11 cellular contexts compared by ENCODE assay signal in genomic region chr22:17370766-17371181, GRCh38. TPM values are rescaled to one million over a fixed set of nuclear protein-coding genes. Genes with fewer than 3 reads are reported as not detected.
A peak's percentile ranks its signal among the peaks of the same experiment; 100 is the strongest.
DNase-seq lines count a peak whose midpoint lies in the region; ATAC-seq, FAIRE-seq and TF ChIP-seq lines count a peak whose summit lies in the region.
"Had no signal": no experiment of that assay in that cellular context is flagged by ENCODE, and none has a peak within 500 bp of the region (broad histone marks: within the 10 kb centered on the region; RNA-seq: fewer than 3 reads in every experiment).

No MANE protein-coding gene starts in this region.

- peak overlapping the region; percentile 37 for H3K4me3 Mint-ChIP-seq in natural killer cell

- peak overlapping the region; percentile 95 for H3K4me2 ChIP-seq in A549

- intact Hi-C loops in natural killer cell (cut with micrococcal nuclease), result no loop called here

- H3K27me3 Mint-ChIP-seq in natural killer cell (ENCODE audit: low read depth in 2 of 2), result peaks cover 44 to 47% of the 10 kb centered on the region in 2 donors

- TF ChIP-seq RAD21 in A549 (conservative IDR thresholded peaks at IDR 0.05 in 1 of 2, IDR thresholded peaks at IDR 0.05 in 1 of 2), result no peak

- no peak for FAIRE-seq in A549 (lab: Jason Lieb, UNC)
- FAIRE-seq: TTC549 had no signal

- TF ChIP-seq POLR2A in A549 (IDR thresholded peaks at IDR 0.05; ENCODE audit: low read length), result no peak

- H3K9me3 Mint-ChIP-seq in natural killer cell, result no peaks in the 10 kb centered on the region

- no peak for TF ChIP-seq EP300 in A549 (IDR thresholded peaks at IDR 0.05)

- 23% methylated on average over 15 of the region's 15 CpGs for WGBS in A549 (ENCODE audit: missing lambda C conversion rate)
- WGBS in ectodermal cell, 2 experiments, result 0 to 1% methylated on average over 15 of the region's 15 CpGs

- peak overlapping the region; percentile 88 for H3K9ac ChIP-seq in HUES48 (ENCODE audit: low read depth, low read length)

- H3K27me3 ChIP-seq in HUES48 (ENCODE audit: control insufficient read depth, insufficient read depth, low read length) (no peaks in the 10 kb centered on the region), ectodermal cell (ENCODE audit: control insufficient read depth, insufficient read depth, low read length, poor library complexity, severe bottlenecking) (no peaks in the 10 kb centered on the region)

- peaks cover 12 to 21% of the 10 kb centered on the region in 2 donors for H3K4me1 Mint-ChIP-seq in natural killer cell

- 0 out of 2 replicates have a peak, but pooled peaks cover 5% of the 10 kb centered on the region for H3K36me3 ChIP-seq in HUES48 (ENCODE audit: control insufficient read depth, insufficient read depth, low read length)
- no peaks in the 10 kb centered on the region for H3K36me3 ChIP-seq in ectodermal cell (ENCODE audit: control insufficient read depth, insufficient read depth, low read length)

- H3K27ac ChIP-seq in A549 (no peak overlapping the region), HUES48 (ENCODE audit: low read depth, low read length) (peak overlapping the region; percentile 99), ectodermal cell (ENCODE audit: insufficient read depth, low read depth, low read length, poor library complexity, severe bottlenecking) (peak overlapping the region; percentile 92)

- POLR2A ChIA-PET in A549 (lab: Yijun Ruan, JAX), result no interaction called here

- no peak for ATAC-seq in A549
- ATAC-seq in natural killer cell, result no peak

- H3K4me1 ChIP-seq in A549 (0 out of 3 replicates have a peak, but pooled peaks cover 13% of the 10 kb centered on the region), HUES48 (ENCODE audit: control insufficient read depth, insufficient read depth, low read length) (peaks cover 46% of the 10 kb centered on the region), ectodermal cell (ENCODE audit: control insufficient read depth, insufficient read depth, low read length) (peaks cover 32% of the 10 kb centered on the region)

- no peaks in the 10 kb centered on the region for H3K9me3 ChIP-seq in A549
- no peaks in the 10 kb centered on the region for H3K9me3 ChIP-seq in HUES48 (ENCODE audit: control insufficient read depth, insufficient read depth, low read length)
- H3K9me3 ChIP-seq in ectodermal cell (ENCODE audit: control insufficient read depth, low read length), result no peaks in the 10 kb centered on the region

- no peaks in the 10 kb centered on the region for H3K36me3 Mint-ChIP-seq in natural killer cell

- no peak overlapping the region for H3K27ac Mint-ChIP-seq in natural killer cell

- no peak for DNase-seq in A549 (ENCODE audit: low read depth in 1 of 2, low spot score in 1 of 2)
- DNase-seq in natural killer cell, result no peak
- no peak for DNase-seq in COR-L47 (lab: John Stamatoyannopoulos, UW)
- DNase-seq in stimulated activated CD4-positive, alpha-beta T cell treated with anti-CD3 and anti-CD28 coated beads, Interleukin-4, amount 100 ng/mL, for 1 hour, result no peak
- no peak for DNase-seq in SW480 (ENCODE audit: low spot score)
- DNase-seq in activated gamma-delta T cell (lab: John Stamatoyannopoulos, UW), result no peak
- DNase-seq: GDM1, HCEC 1CT had no signal

- H3K4me3 ChIP-seq in A549, result peak overlapping the region; percentile 51; the same call in 2 of the 3 replicates
- peak overlapping the region; percentile 93 for H3K4me3 ChIP-seq in HUES48 (ENCODE audit: low read depth, low read length)
- peak overlapping the region; percentile 97 for H3K4me3 ChIP-seq in ectodermal cell (ENCODE audit: insufficient read depth, low read depth, low read length)

- CTCF ChIA-PET in A549 (lab: Yijun Ruan, JAX), result interaction anchor here (1.5 kb wide), 1 partner anchor 199 kb away, joined by 5 read pairs; no protein-coding TSS in a partner anchor

- TF ChIP-seq CTCF in A549 (IDR thresholded peaks at IDR 0.05) (no peak), natural killer cell (IDR thresholded peaks at IDR 0.05) (no peak)

TF ChIP-seq in A549, 52 proteins besides CTCF, POLR2A, EP300 and RAD21:
- TF ChIP-seq CBX2 (IDR thresholded peaks at IDR 0.05; ENCODE audit: borderline replicate concordance, low read depth), result no peak
- no peak for TF ChIP-seq PHF8 (IDR thresholded peaks at IDR 0.05; ENCODE audit: borderline replicate concordance, low read depth)
- no peak for TF ChIP-seq JUN (IDR thresholded peaks at IDR 0.05)
- TF ChIP-seq SREBF2 (IDR thresholded peaks at IDR 0.05), result no peak

RNA-seq across cellular contexts. Expression of gene CECR2, which starts 1.5 kb away (rescaled TPM):
- polyA plus RNA-seq in A549 (2011; rRNA removed) (0.01 and 0.05 TPM in 2 replicates), A549 (2017; fragmentation: RNase III; extraction: RNeasy Plus Mini Kit Qiagen cat#74134 plus additional on column Dnase treatment) (0.01 to 0.06 TPM (median 0.03 TPM) in 3 replicates)
- 0.01 and 0.03 TPM in 2 replicates for polyA plus RNA-seq in A549 (2012; cell fraction: cytosol; rRNA removed)
- 0.01 TPM in 2 replicates for polyA plus RNA-seq in A549 (2012; cell fraction: nucleus; rRNA removed)
- polyA minus RNA-seq in A549 (2011; rRNA and poly(A)+ RNA removed), result 0.08 and 0.10 TPM in 2 replicates
- polyA plus RNA-seq in ectodermal cell (2013, experiment 1 of 4), result 53.1 TPM
- 72.9 TPM for polyA plus RNA-seq in ectodermal cell (2013, experiment 2 of 4)
- polyA plus RNA-seq in ectodermal cell (2013, experiment 3 of 4), result 42.7 TPM
- 48.1 TPM for polyA plus RNA-seq in ectodermal cell (2013, experiment 4 of 4)
- total RNA-seq in natural killer cell, result under 1 TPM in 2 of 3 donors, not detected in 1; 0.02 to 0.45 TPM

Comparison
In these comparisons a context has a peak if more than half of its experiments do, and no peak if none do; other contexts are left out.
1. H3K27ac ChIP-seq: peak in HUES48 (single experiment) and ectodermal cell (single experiment); none in A549 (0 of 2).
2. Peak in every context shown above with its lines, with median percentiles within 50 percentile points of each other: H3K4me3 ChIP-seq.